Comparison of ENCODE assay signal across 10 cellular contexts in genomic region chr2:164785447-164785846, GRCh38. TPM values are rescaled to one million over a fixed set of nuclear protein-coding genes. Genes with fewer than 3 reads are reported as not detected.
A peak's percentile ranks its signal among the peaks of the same experiment; 100 is the strongest.
DNase-seq lines count a peak whose midpoint lies in the region; TF ChIP-seq lines count a peak whose summit lies in the region.
"Had no signal": no experiment of that assay in that cellular context is flagged by ENCODE, and none has a peak within 500 bp of the region (broad histone marks: within the 10 kb centered on the region; RNA-seq: fewer than 3 reads in every experiment).

No MANE protein-coding gene starts in this region.

- in situ Hi-C loops in KBM-7 (cut with MboI; ENCODE audit: low pct_unique_long_range_greater_than_20kb, low sequenced_read_pairs): no loop called here
- in situ Hi-C loops in HAP-1 (cut with MboI; ENCODE audit: low sequenced_read_pairs): no loop called here

- no peaks in the 10 kb centered on the region for H3K9me3 ChIP-seq in HAP-1

- no peaks in the 10 kb centered on the region for H3K27me3 ChIP-seq in HAP-1 (ENCODE audit: low read depth)

- no peak for TF ChIP-seq CTCF in AG10803 (conservative IDR thresholded peaks at IDR 0.05; ENCODE audit: low read length)
- no peak for TF ChIP-seq CTCF in fibroblast of the aortic adventitia (IDR thresholded peaks at IDR 0.05; ENCODE audit: insufficient read depth, low read length)

- H3K4me1 ChIP-seq in HAP-1: peaks cover 39% of the 10 kb centered on the region

- DNase-seq in AG10803 (ENCODE audit: low read depth) (peak; percentile 76), amniotic stem cell (lab: John Stamatoyannopoulos, UW) (peak; percentile 19), fibroblast of the aortic adventitia (ENCODE audit: low read depth) (peak; percentile 82), pons (ENCODE audit: low spot score) (peak; percentile 7), OCI-M2 (lab: John Stamatoyannopoulos, UW; ENCODE audit: unreplicated experiment) (no peak), NCI-H446 treated with DMSO at 0.1 percent for 48 hours (lab: John Stamatoyannopoulos, UW) (no peak), KBM-7 (no peak), HAP-1 (ENCODE audit: low spot score in 2 of 2) (no peak)
- DNase-seq: activated T-cell treated with anti-CD3 and anti-CD28 coated beads, Interleukin-2, amount 50 U/mL, for 4 hours; cortex of kidney had no signal

- no peaks in the 10 kb centered on the region for H3K36me3 ChIP-seq in HAP-1 (replicated peaks)

- no peak overlapping the region for H3K4me3 ChIP-seq in AG10803 (ENCODE audit: low read length)
- no peak overlapping the region for H3K4me3 ChIP-seq in fibroblast of the aortic adventitia (ENCODE audit: low read depth, low read length)
- H3K4me3 ChIP-seq in HAP-1: no peak overlapping the region

RNA-seq across cellular contexts. Expression of gene COBLL1, which starts 56.2 kb away (rescaled TPM):
- 18.4 and 25.3 TPM in 2 replicates for total RNA-seq in fibroblast of the aortic adventitia (ENCODE audit: low replicate concordance)

Comparison
In these comparisons a context has a peak if more than half of its experiments do, and no peak if none do; other contexts are left out.
1. DNase-seq: peak in AG10803 (single experiment), amniotic stem cell (single experiment), fibroblast of the aortic adventitia (single experiment) and pons (single experiment); none in OCI-M2 (single experiment), NCI-H446 treated with DMSO at 0.1 percent for 48 hours (single experiment), KBM-7 (single experiment) and HAP-1 (0 of 2).